Comparison of ENCODE assay signal across 22 cellular contexts in the genomic region with DNA sequence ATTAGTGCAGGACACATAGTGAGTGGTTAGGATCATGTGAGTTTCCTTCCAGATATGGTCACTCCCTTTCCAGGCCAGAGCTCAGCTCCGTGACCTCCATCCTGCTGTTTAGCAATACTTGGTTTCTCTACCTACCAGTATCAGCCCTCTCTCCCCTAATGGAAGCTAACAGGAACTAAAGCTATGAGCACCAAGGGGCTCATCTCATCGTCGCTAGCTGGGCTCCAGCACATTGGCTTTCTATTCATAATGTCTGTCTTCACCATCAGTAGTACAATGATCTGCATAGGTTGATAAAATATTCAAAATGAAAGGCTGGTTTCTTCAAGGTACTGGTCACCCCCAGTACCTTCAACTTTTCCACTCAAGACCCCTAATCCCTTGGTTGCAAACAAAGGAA.
"Had no signal": no experiment of that assay in that cellular context is flagged by ENCODE, and none has a peak within 500 bp of the region (broad histone marks: within the 10 kb centered on the region; RNA-seq: fewer than 3 reads in every experiment).

No MANE protein-coding gene starts in this region.

- DNase-seq: colonic mucosa; effector CD8-positive, alpha-beta T cell; foreskin keratinocyte; heart left ventricle; left cardiac atrium; left lung; natural killer cell; pancreas; stimulated activated CD4-positive, alpha-beta T cell treated with anti-CD3 and anti-CD28 coated beads, Interleukin-2, amount 100 ng/mL, for 24 hours; stimulated activated CD4-positive, alpha-beta T cell treated with anti-CD3 and anti-CD28 coated beads, Interleukin-4, amount 100 ng/mL, for 24 hours; stimulated activated naive CD4-positive, alpha-beta T cell treated with Interleukin-2 at 50 U/mL for 16 hours; stomach; tibial artery; upper lobe of right lung; uterus had no signal

- H3K4me3 ChIP-seq: colonic mucosa, esophagus muscularis mucosa, gastroesophageal sphincter, heart left ventricle, hepatocyte, left lung, pancreas, stomach, tibial artery, upper lobe of right lung, uterus had no signal

- H3K9me3 ChIP-seq: colonic mucosa, esophagus muscularis mucosa, gastroesophageal sphincter, heart left ventricle, left lung, neutrophil, pancreas, stomach, tibial artery, upper lobe of right lung, uterus had no signal

- ATAC-seq: foreskin keratinocyte; gastroesophageal sphincter; heart left ventricle; left cardiac atrium; left lung; natural killer cell; pancreas; sciatic nerve; stimulated activated effector memory CD8-positive, alpha-beta T cell treated with anti-CD3 and anti-CD28 coated beads, Interleukin-12 subunit alpha, Interleukin-12 subunit beta, amount 100 ng/mL, for 72 hours; upper lobe of right lung had no signal

- FAIRE-seq: islet of Langerhans, pancreas had no signal

- H3K27me3 ChIP-seq: colonic mucosa, esophagus muscularis mucosa, foreskin keratinocyte, gastroesophageal sphincter, pancreas, tibial artery, upper lobe of right lung, uterus had no signal

- H3K36me3 ChIP-seq: colonic mucosa, esophagus muscularis mucosa, gastroesophageal sphincter, heart left ventricle, left lung, neutrophil, pancreas, stomach, tibial artery, upper lobe of right lung, uterus had no signal

- H3K27ac ChIP-seq: colonic mucosa, foreskin keratinocyte, hepatocyte, neutrophil, pancreas had no signal

- H3K4me1 ChIP-seq: colonic mucosa, pancreas, uterus had no signal
